In genomic region chr10:87094373-87095240, GRCh38 we compare ENCODE assay signal across 1 cellular context.
TF ChIP-seq lines count a peak whose summit lies in the region.

Gene GLUD1 (minus strand): TSS chr10:87094843. CDS start chr10:87094769, 74 bp downstream.
A gene with protein sequence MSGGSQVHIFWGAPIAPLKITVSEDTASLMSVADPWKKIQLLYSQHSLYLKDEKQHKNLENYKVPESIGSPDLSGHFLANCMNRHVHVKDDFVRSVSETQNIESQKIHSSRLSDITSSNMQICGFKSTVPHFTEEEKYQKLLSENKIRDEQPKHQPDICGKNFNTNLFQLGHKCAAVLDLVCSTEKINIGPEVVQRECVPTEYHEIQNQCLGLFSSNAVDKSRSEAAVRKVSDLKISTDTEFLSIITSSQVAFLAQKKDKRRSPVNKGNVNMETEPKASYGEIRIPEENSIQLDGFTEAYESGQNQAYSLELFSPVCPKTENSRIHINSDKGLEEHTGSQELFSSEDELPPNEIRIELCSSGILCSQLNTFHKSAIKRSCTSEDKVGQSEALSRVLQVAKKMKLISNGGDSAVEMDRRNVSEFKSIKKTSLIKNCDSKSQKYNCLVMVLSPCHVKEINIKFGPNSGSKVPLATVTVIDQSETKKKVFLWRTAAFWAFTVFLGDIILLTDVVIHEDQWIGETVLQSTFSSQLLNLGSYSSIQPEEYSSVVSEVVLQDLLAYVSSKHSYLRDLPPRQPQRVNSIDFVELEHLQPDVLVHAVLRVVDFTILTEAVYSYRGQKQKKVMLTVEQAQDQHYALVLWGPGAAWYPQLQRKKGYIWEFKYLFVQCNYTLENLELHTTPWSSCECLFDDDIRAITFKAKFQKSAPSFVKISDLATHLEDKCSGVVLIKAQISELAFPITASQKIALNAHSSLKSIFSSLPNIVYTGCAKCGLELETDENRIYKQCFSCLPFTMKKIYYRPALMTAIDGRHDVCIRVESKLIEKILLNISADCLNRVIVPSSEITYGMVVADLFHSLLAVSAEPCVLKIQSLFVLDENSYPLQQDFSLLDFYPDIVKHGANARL (plus strand): TSS chr10:87095206. CDS start chr10:87151355, 56,149 bp downstream.

TF ChIP-seq in GM12878, 131 proteins besides CTCF, POLR2A, EP300 and RAD21 (continued from another document and continues in another):
- TF ChIP-seq IKZF1 (conservative IDR thresholded peaks at IDR 0.05), result peak; percentile 60
- TF ChIP-seq CREM (IDR thresholded peaks at IDR 0.05; ENCODE audit: low read depth), result peak; percentile 15; the same call in 1 of the 2 replicates
- TF ChIP-seq TAF1 (IDR thresholded peaks at IDR 0.05; ENCODE audit: borderline replicate concordance, low read depth, low read length), result 0 out of 2 replicates have a peak, but pooled peaks have one; percentile 26
- peak; percentile 75 for TF ChIP-seq GATAD2B (conservative IDR thresholded peaks at IDR 0.05; ENCODE audit: low read depth)
- TF ChIP-seq POU2F2 (IDR thresholded peaks at IDR 0.05; ENCODE audit: borderline replicate concordance, low read depth, low read length), result peak; percentile 54; the same call in 1 of the 3 replicates
- TF ChIP-seq SRF (IDR thresholded peaks at IDR 0.05; ENCODE audit: low read depth in 2 of 2, low read length in 2 of 2), result peak; percentile 78 to 84
- TF ChIP-seq RELA (IDR thresholded peaks at IDR 0.05; ENCODE audit: borderline replicate concordance, partially characterized antibody), result peak; percentile 61
- no peak for TF ChIP-seq BMI1 (IDR thresholded peaks at IDR 0.05; ENCODE audit: borderline replicate concordance)
- TF ChIP-seq MYC (IDR thresholded peaks at IDR 0.05; ENCODE audit: insufficient read depth, insufficient read length, insufficient replicate concordance, low read length, severe bottlenecking), result peak; percentile 22
- peak; percentile 55; the same call in 1 of the 2 replicates for TF ChIP-seq ZNF207 (IDR thresholded peaks at IDR 0.05; ENCODE audit: borderline replicate concordance)
- TF ChIP-seq NRF1 (conservative IDR thresholded peaks at IDR 0.05; ENCODE audit: low read depth, low read length), result 0 out of 2 replicates have a peak, but pooled peaks have one; percentile 15
- TF ChIP-seq, protein P1, sequence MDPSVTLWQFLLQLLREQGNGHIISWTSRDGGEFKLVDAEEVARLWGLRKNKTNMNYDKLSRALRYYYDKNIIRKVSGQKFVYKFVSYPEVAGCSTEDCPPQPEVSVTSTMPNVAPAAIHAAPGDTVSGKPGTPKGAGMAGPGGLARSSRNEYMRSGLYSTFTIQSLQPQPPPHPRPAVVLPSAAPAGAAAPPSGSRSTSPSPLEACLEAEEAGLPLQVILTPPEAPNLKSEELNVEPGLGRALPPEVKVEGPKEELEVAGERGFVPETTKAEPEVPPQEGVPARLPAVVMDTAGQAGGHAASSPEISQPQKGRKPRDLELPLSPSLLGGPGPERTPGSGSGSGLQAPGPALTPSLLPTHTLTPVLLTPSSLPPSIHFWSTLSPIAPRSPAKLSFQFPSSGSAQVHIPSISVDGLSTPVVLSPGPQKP (IDR thresholded peaks at IDR 0.05; ENCODE audit: low read depth, low read length), result 0 out of 2 replicates have a peak, but pooled peaks have one; percentile 50
- no peak for TF ChIP-seq PML (IDR thresholded peaks at IDR 0.05; ENCODE audit: low read length)
- TF ChIP-seq TCF12 (IDR thresholded peaks at IDR 0.05; ENCODE audit: low read depth, low read length), result 0 out of 2 replicates have a peak, but pooled peaks have one; percentile 26
- TF ChIP-seq, protein P2, sequence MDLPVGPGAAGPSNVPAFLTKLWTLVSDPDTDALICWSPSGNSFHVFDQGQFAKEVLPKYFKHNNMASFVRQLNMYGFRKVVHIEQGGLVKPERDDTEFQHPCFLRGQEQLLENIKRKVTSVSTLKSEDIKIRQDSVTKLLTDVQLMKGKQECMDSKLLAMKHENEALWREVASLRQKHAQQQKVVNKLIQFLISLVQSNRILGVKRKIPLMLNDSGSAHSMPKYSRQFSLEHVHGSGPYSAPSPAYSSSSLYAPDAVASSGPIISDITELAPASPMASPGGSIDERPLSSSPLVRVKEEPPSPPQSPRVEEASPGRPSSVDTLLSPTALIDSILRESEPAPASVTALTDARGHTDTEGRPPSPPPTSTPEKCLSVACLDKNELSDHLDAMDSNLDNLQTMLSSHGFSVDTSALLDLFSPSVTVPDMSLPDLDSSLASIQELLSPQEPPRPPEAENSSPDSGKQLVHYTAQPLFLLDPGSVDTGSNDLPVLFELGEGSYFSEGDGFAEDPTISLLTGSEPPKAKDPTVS (IDR thresholded peaks at IDR 0.05; ENCODE audit: low read depth, low read length), result no peak
- TF ChIP-seq RB1 (IDR thresholded peaks at IDR 0.05; ENCODE audit: borderline replicate concordance), result 0 out of 2 replicates have a peak, but pooled peaks have one; percentile 73
- no peak for TF ChIP-seq SPI1 (IDR thresholded peaks at IDR 0.05; ENCODE audit: borderline replicate concordance, insufficient read depth, low read depth, low read length)
- TF ChIP-seq BACH1 (IDR thresholded peaks at IDR 0.05; ENCODE audit: borderline replicate concordance), result peak; percentile 52; the same call in 1 of the 2 replicates
- TF ChIP-seq RELB (IDR thresholded peaks at IDR 0.05; ENCODE audit: low read depth), result 0 out of 2 replicates have a peak, but pooled peaks have one; percentile 2
- TF ChIP-seq JUND (IDR thresholded peaks at IDR 0.05; ENCODE audit: low read depth, low read length), result peak; percentile 14; the same call in 1 of the 2 replicates
- peak; percentile 40 for TF ChIP-seq E4F1 (IDR thresholded peaks at IDR 0.05; ENCODE audit: borderline replicate concordance, partially characterized antibody)
- TF ChIP-seq YY1 (IDR thresholded peaks at IDR 0.05; ENCODE audit: low read depth, low read length), result 0 out of 2 replicates have a peak, but pooled peaks have one; percentile 27
- no peak for TF ChIP-seq RAD51 (IDR thresholded peaks at IDR 0.05)
- TF ChIP-seq, protein P3, sequence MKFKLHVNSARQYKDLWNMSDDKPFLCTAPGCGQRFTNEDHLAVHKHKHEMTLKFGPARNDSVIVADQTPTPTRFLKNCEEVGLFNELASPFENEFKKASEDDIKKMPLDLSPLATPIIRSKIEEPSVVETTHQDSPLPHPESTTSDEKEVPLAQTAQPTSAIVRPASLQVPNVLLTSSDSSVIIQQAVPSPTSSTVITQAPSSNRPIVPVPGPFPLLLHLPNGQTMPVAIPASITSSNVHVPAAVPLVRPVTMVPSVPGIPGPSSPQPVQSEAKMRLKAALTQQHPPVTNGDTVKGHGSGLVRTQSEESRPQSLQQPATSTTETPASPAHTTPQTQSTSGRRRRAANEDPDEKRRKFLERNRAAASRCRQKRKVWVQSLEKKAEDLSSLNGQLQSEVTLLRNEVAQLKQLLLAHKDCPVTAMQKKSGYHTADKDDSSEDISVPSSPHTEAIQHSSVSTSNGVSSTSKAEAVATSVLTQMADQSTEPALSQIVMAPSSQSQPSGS (IDR thresholded peaks at IDR 0.05; ENCODE audit: low read length), result no peak
- TF ChIP-seq ATF7 (IDR thresholded peaks at IDR 0.05; ENCODE audit: low read depth), result no peak
- TF ChIP-seq, protein P4, sequence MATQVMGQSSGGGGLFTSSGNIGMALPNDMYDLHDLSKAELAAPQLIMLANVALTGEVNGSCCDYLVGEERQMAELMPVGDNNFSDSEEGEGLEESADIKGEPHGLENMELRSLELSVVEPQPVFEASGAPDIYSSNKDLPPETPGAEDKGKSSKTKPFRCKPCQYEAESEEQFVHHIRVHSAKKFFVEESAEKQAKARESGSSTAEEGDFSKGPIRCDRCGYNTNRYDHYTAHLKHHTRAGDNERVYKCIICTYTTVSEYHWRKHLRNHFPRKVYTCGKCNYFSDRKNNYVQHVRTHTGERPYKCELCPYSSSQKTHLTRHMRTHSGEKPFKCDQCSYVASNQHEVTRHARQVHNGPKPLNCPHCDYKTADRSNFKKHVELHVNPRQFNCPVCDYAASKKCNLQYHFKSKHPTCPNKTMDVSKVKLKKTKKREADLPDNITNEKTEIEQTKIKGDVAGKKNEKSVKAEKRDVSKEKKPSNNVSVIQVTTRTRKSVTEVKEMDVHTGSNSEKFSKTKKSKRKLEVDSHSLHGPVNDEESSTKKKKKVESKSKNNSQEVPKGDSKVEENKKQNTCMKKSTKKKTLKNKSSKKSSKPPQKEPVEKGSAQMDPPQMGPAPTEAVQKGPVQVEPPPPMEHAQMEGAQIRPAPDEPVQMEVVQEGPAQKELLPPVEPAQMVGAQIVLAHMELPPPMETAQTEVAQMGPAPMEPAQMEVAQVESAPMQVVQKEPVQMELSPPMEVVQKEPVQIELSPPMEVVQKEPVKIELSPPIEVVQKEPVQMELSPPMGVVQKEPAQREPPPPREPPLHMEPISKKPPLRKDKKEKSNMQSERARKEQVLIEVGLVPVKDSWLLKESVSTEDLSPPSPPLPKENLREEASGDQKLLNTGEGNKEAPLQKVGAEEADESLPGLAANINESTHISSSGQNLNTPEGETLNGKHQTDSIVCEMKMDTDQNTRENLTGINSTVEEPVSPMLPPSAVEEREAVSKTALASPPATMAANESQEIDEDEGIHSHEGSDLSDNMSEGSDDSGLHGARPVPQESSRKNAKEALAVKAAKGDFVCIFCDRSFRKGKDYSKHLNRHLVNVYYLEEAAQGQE (IDR thresholded peaks at IDR 0.05; ENCODE audit: low read depth, low read length), result 0 out of 2 replicates have a peak, but pooled peaks have one; percentile 18
- no peak for TF ChIP-seq NFYA (IDR thresholded peaks at IDR 0.05; ENCODE audit: borderline replicate concordance, low read depth, low read length)
- TF ChIP-seq, protein P5, sequence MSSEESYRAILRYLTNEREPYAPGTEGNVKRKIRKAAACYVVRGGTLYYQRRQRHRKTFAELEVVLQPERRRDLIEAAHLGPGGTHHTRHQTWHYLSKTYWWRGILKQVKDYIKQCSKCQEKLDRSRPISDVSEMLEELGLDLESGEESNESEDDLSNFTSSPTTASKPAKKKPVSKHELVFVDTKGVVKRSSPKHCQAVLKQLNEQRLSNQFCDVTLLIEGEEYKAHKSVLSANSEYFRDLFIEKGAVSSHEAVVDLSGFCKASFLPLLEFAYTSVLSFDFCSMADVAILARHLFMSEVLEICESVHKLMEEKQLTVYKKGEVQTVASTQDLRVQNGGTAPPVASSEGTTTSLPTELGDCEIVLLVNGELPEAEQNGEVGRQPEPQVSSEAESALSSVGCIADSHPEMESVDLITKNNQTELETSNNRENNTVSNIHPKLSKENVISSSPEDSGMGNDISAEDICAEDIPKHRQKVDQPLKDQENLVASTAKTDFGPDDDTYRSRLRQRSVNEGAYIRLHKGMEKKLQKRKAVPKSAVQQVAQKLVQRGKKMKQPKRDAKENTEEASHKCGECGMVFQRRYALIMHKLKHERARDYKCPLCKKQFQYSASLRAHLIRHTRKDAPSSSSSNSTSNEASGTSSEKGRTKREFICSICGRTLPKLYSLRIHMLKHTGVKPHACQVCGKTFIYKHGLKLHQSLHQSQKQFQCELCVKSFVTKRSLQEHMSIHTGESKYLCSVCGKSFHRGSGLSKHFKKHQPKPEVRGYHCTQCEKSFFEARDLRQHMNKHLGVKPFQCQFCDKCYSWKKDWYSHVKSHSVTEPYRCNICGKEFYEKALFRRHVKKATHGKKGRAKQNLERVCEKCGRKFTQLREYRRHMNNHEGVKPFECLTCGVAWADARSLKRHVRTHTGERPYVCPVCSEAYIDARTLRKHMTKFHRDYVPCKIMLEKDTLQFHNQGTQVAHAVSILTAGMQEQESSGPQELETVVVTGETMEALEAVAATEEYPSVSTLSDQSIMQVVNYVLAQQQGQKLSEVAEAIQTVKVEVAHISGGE (CRISPR knock-in tag; IDR thresholded peaks at IDR 0.05), result no peak
- peak; percentile 73 for TF ChIP-seq DPF2 (IDR thresholded peaks at IDR 0.05)
- TF ChIP-seq ASH2L (IDR thresholded peaks at IDR 0.05; ENCODE audit: borderline replicate concordance, low read depth), result peak; percentile 57; the same call in 1 of the 2 replicates
- no peak for TF ChIP-seq MAX (IDR thresholded peaks at IDR 0.05; ENCODE audit: low read depth, low read length)
- TF ChIP-seq PKNOX1 (IDR thresholded peaks at IDR 0.05), result no peak
- TF ChIP-seq MXI1 (IDR thresholded peaks at IDR 0.05; ENCODE audit: low read depth, low read length), result 0 out of 2 replicates have a peak, but pooled peaks have one; percentile 0
- no peak for TF ChIP-seq RBBP5 (conservative IDR thresholded peaks at IDR 0.05)
- TF ChIP-seq NFIC (IDR thresholded peaks at IDR 0.05; ENCODE audit: low read depth, low read length), result no peak
- no peak for TF ChIP-seq CBFB (IDR thresholded peaks at IDR 0.05; ENCODE audit: low read depth)
- TF ChIP-seq MEF2A (IDR thresholded peaks at IDR 0.05; ENCODE audit: insufficient read depth, low read depth, low read length), result no peak
- TF ChIP-seq LARP7 (IDR thresholded peaks at IDR 0.05), result peak; percentile 93
- TF ChIP-seq NR2F1 (conservative IDR thresholded peaks at IDR 0.05), result peak; percentile 74
